Comparison of ENCODE assay signal across 12 cellular contexts in the genomic region with DNA sequence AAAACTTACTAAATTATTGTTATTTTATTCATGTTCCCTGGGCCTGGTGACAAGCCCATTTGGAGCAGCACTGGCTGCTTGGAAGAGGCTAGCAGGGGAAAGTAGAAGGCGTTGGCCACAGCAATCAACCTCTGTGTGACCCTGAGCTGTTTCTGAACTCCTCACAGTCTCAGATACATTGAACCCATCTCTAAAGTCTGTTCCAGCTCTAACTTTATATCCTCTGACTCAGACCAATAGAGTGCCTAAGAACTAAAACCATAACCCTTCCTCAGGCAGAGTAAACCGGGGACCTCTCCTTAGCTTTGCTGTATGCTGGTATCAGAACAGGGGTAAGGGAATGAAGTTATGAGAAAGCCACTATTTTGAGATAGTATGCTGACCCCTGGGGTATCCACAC.
DNase-seq lines count a peak whose midpoint lies in the region; ATAC-seq lines count a peak whose summit lies in the region.
"Had no signal": no experiment of that assay in that cellular context is flagged by ENCODE, and none has a peak within 500 bp of the region (broad histone marks: within the 10 kb centered on the region; RNA-seq: fewer than 3 reads in every experiment).

No MANE protein-coding gene starts in this region.

- ATAC-seq in GM19023 (IDR thresholded peaks at IDR 0.05; ENCODE audit: unreplicated experiment) (peak; percentile 76), GM21717 (IDR thresholded peaks at IDR 0.05; ENCODE audit: unreplicated experiment) (peak; percentile 92), HG03108 (IDR thresholded peaks at IDR 0.05; ENCODE audit: unreplicated experiment) (peak; percentile 65)
- ATAC-seq: CD8-positive, alpha-beta T cell; Panc1 had no signal

- DNase-seq in NAMALWA (ENCODE audit: low spot score) = no peak
- DNase-seq in NCI-H510A (lab: John Stamatoyannopoulos, UW) = no peak
- DNase-seq in LoVo (ENCODE audit: low spot score) = no peak
- no peak for DNase-seq in NOMO-1 (lab: John Stamatoyannopoulos, UW; ENCODE audit: unreplicated experiment in 2 of 2)
- DNase-seq: CD8-positive, alpha-beta T cell; esophagus squamous epithelium; Karpas-422; midbrain had no signal
